ENCODE assay signal across 8 cellular contexts in genomic region chr7:73717991-73718405, GRCh38. TPM values are rescaled to one million over a fixed set of nuclear protein-coding genes. Genes with fewer than 3 reads are reported as not detected.
DNase-seq lines count a peak whose midpoint lies in the region; ATAC-seq, FAIRE-seq and TF ChIP-seq lines count a peak whose summit lies in the region.

No MANE protein-coding gene starts in this region.

- WGBS in lower leg skin, 2 donors: 56 to 66% methylated on average over 10 of the region's 10 CpGs

- peak; percentile 60 for ATAC-seq in stimulated activated memory B cell treated with anti-CD40 and anti-IgM and Interleukin-4, amounts not matched to agents 10 μg/mL and 1 μg/mL and 100 μg/mL, for 72 hours
- no peak for ATAC-seq in GM18520 (IDR thresholded peaks at IDR 0.05; ENCODE audit: unreplicated experiment)
- ATAC-seq in GM19452 (IDR thresholded peaks at IDR 0.05; ENCODE audit: unreplicated experiment): no peak

- H3K4me1 Mint-ChIP-seq in activated naive CD4-positive, alpha-beta T cell treated with anti-CD3 and anti-CD28 coated beads, Interleukin-2, amount 10 ng/mL, durations not matched to agents 7 days and 5 days: peaks cover 34% of the 10 kb centered on the region
- H3K4me1 Mint-ChIP-seq in mesothelial cell of epicardium: peaks cover 23% of the 10 kb centered on the region
- peaks cover 40% of the 10 kb centered on the region for H3K4me1 Mint-ChIP-seq in stimulated activated memory B cell treated with anti-CD40 and anti-IgM and Interleukin-4, amounts not matched to agents 10 μg/mL and 1 μg/mL and 100 μg/mL, for 72 hours

- peaks cover 3% of the 10 kb centered on the region for H3K36me3 Mint-ChIP-seq in activated naive CD4-positive, alpha-beta T cell treated with anti-CD3 and anti-CD28 coated beads, Interleukin-2, amount 10 ng/mL, durations not matched to agents 7 days and 5 days
- H3K36me3 Mint-ChIP-seq in mesothelial cell of epicardium: peaks cover 3% of the 10 kb centered on the region
- H3K36me3 Mint-ChIP-seq in stimulated activated memory B cell treated with anti-CD40 and anti-IgM and Interleukin-4, amounts not matched to agents 10 μg/mL and 1 μg/mL and 100 μg/mL, for 72 hours: no peaks in the 10 kb centered on the region

- CTCF ChIA-PET in activated naive CD4-positive, alpha-beta T cell treated with anti-CD3 and anti-CD28 coated beads, Interleukin-2, amount 10 ng/mL, durations not matched to agents 7 days and 5 days (lab: Charles Lee): interaction anchor here (0.7 to 2.4 kb wide), 5 partner anchors 11 to 111 kb away, joined by 3 to 13 read pairs (median 5); no protein-coding TSS in a partner anchor

- TF ChIP-seq POLR2A in H54 (IDR thresholded peaks at IDR 0.05; ENCODE audit: low read depth, low read length) (0 out of 2 replicates have a peak, but pooled peaks have one; percentile 16), lower leg skin (IDR thresholded peaks at IDR 0.05) (no peak)

- no peak for TF ChIP-seq CTCF in mesothelial cell of epicardium (IDR thresholded peaks at IDR 0.05; ENCODE audit: unreplicated experiment)
- TF ChIP-seq CTCF in lower leg skin (IDR thresholded peaks at IDR 0.05): no peak

- intact Hi-C loops in lower leg skin (cut with DNase I; ENCODE audit: low total_unique reads): no loop called here

- no peaks in the 10 kb centered on the region for H3K9me3 Mint-ChIP-seq in activated naive CD4-positive, alpha-beta T cell treated with anti-CD3 and anti-CD28 coated beads, Interleukin-2, amount 10 ng/mL, durations not matched to agents 7 days and 5 days
- no peaks in the 10 kb centered on the region for H3K9me3 Mint-ChIP-seq in mesothelial cell of epicardium
- H3K9me3 Mint-ChIP-seq in stimulated activated memory B cell treated with anti-CD40 and anti-IgM and Interleukin-4, amounts not matched to agents 10 μg/mL and 1 μg/mL and 100 μg/mL, for 72 hours: no peaks in the 10 kb centered on the region

- H3K4me3 Mint-ChIP-seq in activated naive CD4-positive, alpha-beta T cell treated with anti-CD3 and anti-CD28 coated beads, Interleukin-2, amount 10 ng/mL, durations not matched to agents 7 days and 5 days: peak overlapping the region; percentile 86
- H3K4me3 Mint-ChIP-seq in mesothelial cell of epicardium: peak overlapping the region; percentile 65
- peak overlapping the region; percentile 75 for H3K4me3 Mint-ChIP-seq in stimulated activated memory B cell treated with anti-CD40 and anti-IgM and Interleukin-4, amounts not matched to agents 10 μg/mL and 1 μg/mL and 100 μg/mL, for 72 hours

- no peak overlapping the region for H3K4me3 ChIP-seq in lower leg skin (ENCODE audit: low read depth, poor library complexity, severe bottlenecking)

- H3K27me3 Mint-ChIP-seq in activated naive CD4-positive, alpha-beta T cell treated with anti-CD3 and anti-CD28 coated beads, Interleukin-2, amount 10 ng/mL, durations not matched to agents 7 days and 5 days: peaks cover 87% of the 10 kb centered on the region
- peaks cover 4% of the 10 kb centered on the region for H3K27me3 Mint-ChIP-seq in mesothelial cell of epicardium (ENCODE audit: low read depth)
- H3K27me3 Mint-ChIP-seq in stimulated activated memory B cell treated with anti-CD40 and anti-IgM and Interleukin-4, amounts not matched to agents 10 μg/mL and 1 μg/mL and 100 μg/mL, for 72 hours: peaks cover 61% of the 10 kb centered on the region

- H3K27ac Mint-ChIP-seq in activated naive CD4-positive, alpha-beta T cell treated with anti-CD3 and anti-CD28 coated beads, Interleukin-2, amount 10 ng/mL, durations not matched to agents 7 days and 5 days: peak overlapping the region; percentile 90
- no peak overlapping the region for H3K27ac Mint-ChIP-seq in mesothelial cell of epicardium
- H3K27ac Mint-ChIP-seq in stimulated activated memory B cell treated with anti-CD40 and anti-IgM and Interleukin-4, amounts not matched to agents 10 μg/mL and 1 μg/mL and 100 μg/mL, for 72 hours: peak overlapping the region; percentile 23

- peak; percentile 73 for DNase-seq in H54 (ENCODE audit: insufficient read length, low spot score)
- peak; percentile 75 for DNase-seq in SKM-1 treated with dmso at 0.1 percent for 144 hours (lab: John Stamatoyannopoulos, UW; ENCODE audit: unreplicated experiment)
- peak; percentile 81 for DNase-seq in activated naive CD4-positive, alpha-beta T cell treated with anti-CD3 and anti-CD28 coated beads, Interleukin-2, amount 10 ng/mL, durations not matched to agents 7 days and 5 days
- no peak for DNase-seq in mesothelial cell of epicardium (ENCODE audit: low spot score in 2 of 2, unreplicated experiment in 2 of 2)
- no peak for DNase-seq in lower leg skin (ENCODE audit: low spot score in 2 of 2)

- FAIRE-seq in H54 (lab: Jason Lieb, UNC): no peak

RNA-seq across cellular contexts. Expression of gene STX1A, which starts 1.5 kb away (rescaled TPM):
- total RNA-seq in mesothelial cell of epicardium (12.5 to 15.5 TPM (median 13.2 TPM) in 3 replicates), lower leg skin (1 to 10 TPM; 2.9 to 9.2 (median 4.6) TPM)

RNA-seq across cellular contexts. Expression of gene ABHD11, which starts 20.6 kb away (rescaled TPM):
- total RNA-seq in mesothelial cell of epicardium (33.9 to 40.7 TPM (median 35.2 TPM) in 3 replicates), lower leg skin (10 to 100 TPM; 24.9 to 29.0 (median 26.3) TPM)

RNA-seq across cellular contexts. Expression of gene BUD23, which starts 34.6 kb away (rescaled TPM):
- total RNA-seq in mesothelial cell of epicardium (64.2 to 70.2 TPM (median 69.1 TPM) in 3 replicates), lower leg skin (10 to 100 TPM; 46.3 to 57.8 (median 53.2) TPM)

RNA-seq across cellular contexts. Expression of gene DNAJC30, which starts 34.7 kb away (rescaled TPM):
- 13.1 to 14.8 TPM (median 14.6 TPM) in 3 replicates for total RNA-seq in mesothelial cell of epicardium
- 1 to 10 TPM; 3.4 to 6.1 (median 4.1) TPM for total RNA-seq in lower leg skin

RNA-seq across cellular contexts. Expression of gene VPS37D, which starts 50.4 kb away (rescaled TPM):
- total RNA-seq in mesothelial cell of epicardium (15.4 to 16.7 TPM (median 16.1 TPM) in 3 replicates), lower leg skin (1 to 10 TPM; 2.4 to 6.9 (median 4.1) TPM)

Comparison
In these comparisons a context has a peak if more than half of its experiments do, and no peak if none do; other contexts are left out.
1. DNase-seq: peak in H54 (single experiment), SKM-1 treated with dmso at 0.1 percent for 144 hours (single experiment) and activated naive CD4-positive, alpha-beta T cell treated with anti-CD3 and anti-CD28 coated beads, Interleukin-2, amount 10 ng/mL, durations not matched to agents 7 days and 5 days (single experiment); none in mesothelial cell of epicardium (0 of 2) and lower leg skin (0 of 2).
2. Peak in every context shown above with its lines, with median percentiles within 50 percentile points of each other: H3K4me3 Mint-ChIP-seq.